Comparison of ENCODE assay signal across 9 cellular contexts in the genomic region with DNA sequence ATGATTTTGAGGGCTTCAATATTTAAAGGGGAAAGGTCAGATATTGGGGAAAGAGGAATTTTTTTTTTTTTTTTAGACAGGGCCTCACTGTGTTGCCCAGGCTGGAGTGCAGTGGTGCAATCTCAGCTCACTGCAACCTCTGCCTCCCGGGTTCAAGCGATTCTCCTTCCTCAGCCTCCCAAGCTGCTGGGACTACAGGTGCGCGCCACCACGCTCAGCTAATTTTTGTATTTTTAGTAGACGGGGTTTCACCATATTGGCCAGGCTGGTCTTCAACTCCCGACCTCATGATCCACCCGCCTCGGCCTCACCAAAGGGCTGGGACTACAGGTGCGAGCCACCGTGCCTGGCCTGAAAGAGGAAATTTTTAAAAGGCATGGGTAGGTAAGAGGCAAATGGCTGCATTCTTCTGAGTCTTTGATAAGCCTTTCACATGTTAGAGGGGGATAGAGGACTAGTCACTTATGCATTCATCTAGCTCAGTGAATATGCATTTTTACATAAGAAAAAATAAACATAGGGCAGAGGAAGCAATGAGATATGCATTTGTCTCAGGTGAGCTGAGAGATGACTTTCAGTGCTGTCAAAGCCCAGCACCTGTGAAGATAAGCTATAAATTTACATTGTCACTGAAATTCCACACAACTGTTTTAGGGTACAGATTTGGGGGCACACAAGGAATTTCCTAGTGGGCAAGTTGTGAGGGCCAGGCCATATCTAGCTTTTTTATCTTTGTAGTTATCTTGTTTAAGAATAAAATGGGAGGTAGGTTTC. TPM values are rescaled to one million over a fixed set of nuclear protein-coding genes. Genes with fewer than 3 reads are reported as not detected.
DNase-seq lines count a peak whose midpoint lies in the region; ATAC-seq and TF ChIP-seq lines count a peak whose summit lies in the region.
"Had no signal": no experiment of that assay in that cellular context is flagged by ENCODE, and none has a peak within 500 bp of the region (broad histone marks: within the 10 kb centered on the region; RNA-seq: fewer than 3 reads in every experiment).

No MANE protein-coding gene starts in this region.

- no peaks in the 10 kb centered on the region for H3F3A ChIP-seq in PC-3 (ENCODE audit: low read length, unreplicated experiment)

- WGBS in aorta, 2 donors: 97 to 99% methylated on average over 11 of the region's 11 CpGs

- H3K27me3 ChIP-seq in CD4-positive, alpha-beta memory T cell (ENCODE audit: insufficient read depth, low read length): no peaks in the 10 kb centered on the region
- H3K27me3 ChIP-seq in PC-3 (ENCODE audit: low read length) (no peaks in the 10 kb centered on the region), neutrophil (peaks cover 23% of the 10 kb centered on the region), aorta (ENCODE audit: control insufficient read depth in 1 of 2, insufficient read depth in 2 of 2, low read length in 1 of 2) (no peaks in the 10 kb centered on the region)

- ATAC-seq in PC-3 (no peak), aorta (ENCODE audit: low FRiP score) (no peak)

- peak overlapping the region; percentile 91 for H3K27ac ChIP-seq in CD4-positive, alpha-beta memory T cell (ENCODE audit: low read depth, low read length)
- H3K27ac ChIP-seq in PC-3 (ENCODE audit: low read length): peak overlapping the region; percentile 65; the same call in 1 of the 2 replicates
- H3K27ac ChIP-seq in neutrophil: no peak overlapping the region
- no peak overlapping the region for H3K27ac ChIP-seq in aorta (ENCODE audit: low read depth in 1 of 2, low read length in 2 of 2)

- peak overlapping the region; percentile 78 for H3K9ac ChIP-seq in PC-3 (ENCODE audit: low read length)

- CTCF ChIA-PET in CD4-positive, alpha-beta memory T cell (lab: Charles Lee; ENCODE audit: partially characterized antibody): interaction anchor here (0.9 to 3.4 kb wide), 6 partner anchors 10 to 84 kb away, joined by 3 to 15 read pairs (median 7); no protein-coding TSS in a partner anchor
- CTCF ChIA-PET in PC-3 (lab: Charles Lee): interaction anchor here (1.2 kb wide), 1 partner anchor 25 kb away, joined by 3 read pairs; no protein-coding TSS in a partner anchor

- peak overlapping the region; percentile 89 to 96 (median 91) for H3K4me3 Mint-ChIP-seq in CD4-positive, alpha-beta memory T cell

- H3K4me2 ChIP-seq in PC-3 (ENCODE audit: low read length): peak overlapping the region; percentile 84

- no peak for DNase-seq in CD4-positive, alpha-beta memory T cell
- no peak for DNase-seq in PC-3
- DNase-seq in epithelial cell of proximal tubule (ENCODE audit: low read depth): no peak
- no peak for DNase-seq in erythroblast (lab: John Stamatoyannopoulos, UW)
- no peak for DNase-seq in aorta
- no peak for DNase-seq in NCI-H2171 (lab: John Stamatoyannopoulos, UW)
- no peak for DNase-seq in NCI-H345 treated with DMSO at 0.1 percent for 48 hours (lab: John Stamatoyannopoulos, UW; ENCODE audit: unreplicated experiment)
- DNase-seq: NCI-H2029 had no signal

- H2AFZ ChIP-seq in PC-3 (ENCODE audit: low read length): peak overlapping the region; percentile 99

- POLR2A ChIA-PET in CD4-positive, alpha-beta memory T cell (lab: Charles Lee; ENCODE audit: partially characterized antibody): interaction anchor here (0.6 to 3.0 kb wide), 13 partner anchors 15 to 154 kb away, joined by 3 to 48 read pairs (median 4); partner anchors contain the start of genes DDX19A, DDX19B and ST3GAL2
- POLR2A ChIA-PET in PC-3 (lab: Charles Lee; ENCODE audit: unreplicated experiment): interaction anchor here (0.5 kb wide), 1 partner anchor 76 kb away, joined by 4 read pairs; no protein-coding TSS in a partner anchor

- no peaks in the 10 kb centered on the region for H3K9me3 Mint-ChIP-seq in CD4-positive, alpha-beta memory T cell

- BruUV-seq in PC-3 (replicated peaks; lab: Mats Ljungman, UMichigan): no TSS peak

- intact Hi-C loops in CD4-positive, alpha-beta memory T cell (cut with micrococcal nuclease): no loop called here
- intact Hi-C loops in PC-3 (cut with micrococcal nuclease): no loop called here
- intact Hi-C loops in aorta (cut with DNase I): loop anchor here in 1 of 2 donors (10.0 kb wide), 1 partner anchor 49 kb away; no protein-coding TSS in a partner anchor

- H3K36me3 ChIP-seq in CD4-positive, alpha-beta memory T cell (ENCODE audit: insufficient read depth, low read length): no peaks in the 10 kb centered on the region
- no peaks in the 10 kb centered on the region for H3K36me3 ChIP-seq in PC-3 (ENCODE audit: low read depth, low read length)
- H3K36me3 ChIP-seq in neutrophil: no peaks in the 10 kb centered on the region
- no peaks in the 10 kb centered on the region for H3K36me3 ChIP-seq in aorta (ENCODE audit: control insufficient read depth in 1 of 2, insufficient read depth in 2 of 2, low read length in 1 of 2)

- H3K36me3 Mint-ChIP-seq in CD4-positive, alpha-beta memory T cell: peaks cover 0 to 7% of the 10 kb centered on the region in 2 donors

- TF ChIP-seq CTCF in PC-3 (conservative IDR thresholded peaks at IDR 0.05; ENCODE audit: low read depth, low read length) (no peak), epithelial cell of proximal tubule (conservative IDR thresholded peaks at IDR 0.05; ENCODE audit: low read depth, low read length) (no peak), neutrophil (IDR thresholded peaks at IDR 0.05) (no peak)

- no peaks in the 10 kb centered on the region for H3K79me2 ChIP-seq in PC-3 (ENCODE audit: low read length)

- no peaks in the 10 kb centered on the region for H3K9me2 ChIP-seq in PC-3 (replicated peaks; ENCODE audit: low read length)

- no peaks in the 10 kb centered on the region for H3K9me3 ChIP-seq in CD4-positive, alpha-beta memory T cell (ENCODE audit: control insufficient read depth in 1 of 2, low read length in 2 of 2)
- no peaks in the 10 kb centered on the region for H3K9me3 ChIP-seq in PC-3 (ENCODE audit: low read length)
- no peaks in the 10 kb centered on the region for H3K9me3 ChIP-seq in neutrophil
- H3K9me3 ChIP-seq in aorta (ENCODE audit: control insufficient read depth, low read length): no peaks in the 10 kb centered on the region

- peak overlapping the region; percentile 74 to 98 for H3K4me3 ChIP-seq in CD4-positive, alpha-beta memory T cell (ENCODE audit: low read length in 2 of 2)
- peak overlapping the region; percentile 94 for H3K4me3 ChIP-seq in PC-3 (ENCODE audit: low read length)
- H3K4me3 ChIP-seq in epithelial cell of proximal tubule (ENCODE audit: low read depth, low read length): peak overlapping the region; percentile 97
- H3K4me3 ChIP-seq in neutrophil (ENCODE audit: low read depth in 1 of 2, low read length in 1 of 2): peak overlapping the region; percentile 91 to 95
- peak overlapping the region in 1 of 2 donors; percentile 85 for H3K4me3 ChIP-seq in aorta (ENCODE audit: low read length in 2 of 2)

- H3K4me1 Mint-ChIP-seq in CD4-positive, alpha-beta memory T cell: peaks cover 16 to 22% (median 20%) of the 10 kb centered on the region in 4 donors

- no peaks in the 10 kb centered on the region for H4K20me1 ChIP-seq in PC-3 (ENCODE audit: low read length)

- peaks cover 21% of the 10 kb centered on the region for H3K4me1 ChIP-seq in CD4-positive, alpha-beta memory T cell (ENCODE audit: insufficient read depth, low read length)
- H3K4me1 ChIP-seq in PC-3 (ENCODE audit: insufficient read depth, low read length) (peaks cover 6% of the 10 kb centered on the region), neutrophil (ENCODE audit: control insufficient read depth in 1 of 2, insufficient read depth in 1 of 2, low read depth in 1 of 2, low read length in 1 of 2) (peaks cover 13% of the 10 kb centered on the region in 2 experiments), aorta (ENCODE audit: control insufficient read depth in 1 of 2, insufficient read depth in 2 of 2, low read length in 2 of 2) (no peaks in the 10 kb centered on the region)

- peaks cover 0 to 2% of the 10 kb centered on the region in 2 donors for H3K27me3 Mint-ChIP-seq in CD4-positive, alpha-beta memory T cell

- TF ChIP-seq POLR2A in erythroblast (IDR thresholded peaks at IDR 0.05; ENCODE audit: low read length): no peak

- H3K27ac Mint-ChIP-seq in CD4-positive, alpha-beta memory T cell: peak overlapping the region; percentile 19 to 93 (median 92)

RNA-seq across cellular contexts. Expression of gene FCSK, which starts 1.1 kb away (rescaled TPM):
- total RNA-seq in CD4-positive, alpha-beta memory T cell: 10 to 100 TPM; 41.7 to 42.8 TPM
- polyA plus RNA-seq in CD4-positive, alpha-beta memory T cell: 10 to 100 TPM in 1 of 2 donors, 1 to 10 TPM in 1; 7.4 to 10.8 TPM
- total RNA-seq in PC-3 (2014; rRNA removed) (9.7 and 11.7 TPM in 2 replicates), epithelial cell of proximal tubule (13.3 and 21.8 TPM in 2 replicates), aorta (10 to 100 TPM; 11.0 to 14.8 TPM)
- 10 to 100 TPM in 1 of 2 donors, 1 to 10 TPM in 1; 5.4 to 21.2 TPM for polyA plus RNA-seq in aorta

RNA-seq across cellular contexts. Expression of gene ST3GAL2, which starts 14.4 kb away (rescaled TPM):
- 10 to 100 TPM; 27.5 to 30.8 TPM for total RNA-seq in CD4-positive, alpha-beta memory T cell
- 10 to 100 TPM; 10.0 to 15.8 TPM for polyA plus RNA-seq in CD4-positive, alpha-beta memory T cell
- total RNA-seq in PC-3 (2014; rRNA removed) (9.3 and 9.8 TPM in 2 replicates), epithelial cell of proximal tubule (23.3 and 28.6 TPM in 2 replicates), aorta (10 to 100 TPM; 28.3 to 39.5 TPM)
- polyA plus RNA-seq in aorta: 1 to 10 TPM; 4.1 to 8.5 TPM

Comparison
In these comparisons a context has a peak if more than half of its experiments do, and no peak if none do; other contexts are left out.
1. H3K27ac ChIP-seq: peak in CD4-positive, alpha-beta memory T cell (single experiment) and PC-3 (single experiment); none in neutrophil (single experiment) and aorta (0 of 2).